In genomic region chr20:346640-347316, GRCh38 we compare ENCODE assay signal across 8 cellular contexts. TPM values are rescaled to one million over a fixed set of nuclear protein-coding genes. Genes with fewer than 3 reads are reported as not detected.
DNase-seq lines count a peak whose midpoint lies in the region; ATAC-seq and TF ChIP-seq lines count a peak whose summit lies in the region.

NRSN2 (plus strand) TSS chr20:347111; CDS start chr20:349644, 2,533 bp downstream.

- no peak for DNase-seq in GM12864 (ENCODE audit: low read depth)
- peak; percentile 92 for DNase-seq in NCI-H524 treated with DMSO at 0.1 percent for 48 hours (lab: John Stamatoyannopoulos, UW)
- peak; percentile 79 for DNase-seq in Right ventricle myocardium superior
- DNase-seq in nucleus accumbens (lab: John Stamatoyannopoulos, UW): peak in 49 of 56 donors; percentile 20 to 78 (median 59)
- DNase-seq in Kasumi-1 (lab: John Stamatoyannopoulos, UW): no peak

- TF ChIP-seq CTCF in GM12864 (IDR thresholded peaks at IDR 0.05; ENCODE audit: low read depth, low read length, missing control alignments): no peak

- peak within 1 kb of the TSS; percentile 87 for H3K4me3 ChIP-seq in GM12864 (ENCODE audit: low read depth, low read length)

- ATAC-seq in HG02885 (IDR thresholded peaks at IDR 0.05; ENCODE audit: poor library complexity, unreplicated experiment): peak; percentile 43
- peak; percentile 76 for ATAC-seq in Right ventricle myocardium superior (ENCODE audit: poor library complexity)
- ATAC-seq in GM19452 (IDR thresholded peaks at IDR 0.05; ENCODE audit: unreplicated experiment): no peak

- WGBS in adipose tissue, 3 donors: 1 to 6% (median 1%) methylated on average over 33 to 50 of the region's 50 CpGs

- intact Hi-C loops in Right ventricle myocardium superior (cut with DNase I): no loop called here

- H3K27ac ChIP-seq in adipose tissue (ENCODE audit: low read depth, low read length): no peak within 1 kb of the TSS

RNA-seq across cellular contexts. Expression of gene NRSN2, which starts in this region (rescaled TPM):
- 10 to 100 TPM in 2 of 3 donors, 1 to 10 TPM in 1; 9.8 to 26.4 (median 21.6) TPM for polyA plus RNA-seq in adipose tissue
- 14.5 TPM for total RNA-seq in Right ventricle myocardium superior

Comparison
In these comparisons a context has a peak if more than half of its experiments do, and no peak if none do; other contexts are left out.
1. DNase-seq: peak in NCI-H524 treated with DMSO at 0.1 percent for 48 hours (single experiment), Right ventricle myocardium superior (single experiment) and nucleus accumbens (49 of 56); none in GM12864 (single experiment) and Kasumi-1 (0 of 2).